ENCODE assay signal across 9 cellular contexts in the genomic region with DNA sequence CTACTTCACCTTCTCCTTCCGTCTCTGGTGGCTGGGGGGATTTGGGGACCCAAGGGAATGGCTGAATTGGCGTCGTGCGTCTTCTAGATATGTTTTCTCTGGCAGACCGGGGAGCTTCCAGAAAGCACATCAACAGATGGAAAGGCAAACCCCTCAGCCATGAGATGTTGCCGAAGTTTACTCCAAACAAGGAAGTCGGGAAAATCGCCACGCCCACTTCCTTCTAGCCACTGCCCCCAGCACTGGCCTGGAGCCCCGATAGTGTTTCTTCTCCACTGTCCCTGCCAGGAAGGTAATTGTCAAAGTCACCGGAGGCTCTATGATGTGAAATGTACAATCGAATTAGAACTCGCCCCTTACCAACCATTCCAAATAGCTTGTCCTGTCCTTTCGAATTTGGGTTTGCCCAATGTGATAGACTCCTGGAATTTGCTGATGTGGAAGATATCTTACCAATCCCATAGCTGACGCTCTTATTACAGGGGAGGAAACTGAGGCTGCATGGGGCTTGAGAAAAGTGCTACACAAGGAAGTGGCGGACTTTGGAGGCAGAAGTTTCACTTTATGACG.
DNase-seq lines count a peak whose midpoint lies in the region; FAIRE-seq and TF ChIP-seq lines count a peak whose summit lies in the region.
"Had no signal": no experiment of that assay in that cellular context is flagged by ENCODE, and none has a peak within 500 bp of the region (broad histone marks: within the 10 kb centered on the region; RNA-seq: fewer than 3 reads in every experiment).

No MANE protein-coding gene starts in this region.

- H3K9me3 ChIP-seq in HUES64 (ENCODE audit: insufficient read depth, low read depth, low read length), result no peaks in the 10 kb centered on the region
- H3K9me3 ChIP-seq in keratinocyte (ENCODE audit: control insufficient read depth, low read depth, low read length), result no peaks in the 10 kb centered on the region
- no peaks in the 10 kb centered on the region for H3K9me3 ChIP-seq in stomach

- no peaks in the 10 kb centered on the region for H3K79me2 ChIP-seq in keratinocyte (ENCODE audit: control insufficient read depth, insufficient read depth, low read length)

- intact Hi-C loops in stomach (cut with DNase I; ENCODE audit: low total_unique reads), result no loop called here

- WGBS in HUES64, result 31% methylated on average over 15 of the region's 17 CpGs
- WGBS in stomach, 5 donors, result 26 to 31% (median 28%) methylated on average over 15 to 17 of the region's 17 CpGs

- TF ChIP-seq CTCF in brain microvascular endothelial cell (IDR thresholded peaks at IDR 0.05; ENCODE audit: low read depth, low read length, missing control alignments), result no peak
- no peak for TF ChIP-seq CTCF in keratinocyte (optimal IDR thresholded peaks at IDR 0.05 in 1 of 3, IDR thresholded peaks at IDR 0.05 in 1 of 3, conservative IDR thresholded peaks at IDR 0.05 in 1 of 3; ENCODE audit: extremely low read depth in 1 of 3, insufficient read depth in 2 of 3, low read length in 3 of 3)
- TF ChIP-seq CTCF in stomach (IDR thresholded peaks at IDR 0.05), result no peak

- H3K36me3 ChIP-seq in HUES64 (ENCODE audit: insufficient read depth, low read length) (no peaks in the 10 kb centered on the region), brain microvascular endothelial cell (replicated peaks) (no peaks in the 10 kb centered on the region), keratinocyte (ENCODE audit: control insufficient read depth in 2 of 2, extremely low read depth in 1 of 2, insufficient read depth in 2 of 2, low read length in 2 of 2) (no peaks in the 10 kb centered on the region), stomach (no peaks in the 10 kb centered on the region)

- peak overlapping the region; percentile 86 for H3K4me2 ChIP-seq in keratinocyte (ENCODE audit: control insufficient read depth, extremely low read depth, insufficient read depth, low read depth, low read length)

- H3K4me1 ChIP-seq in HUES64 (ENCODE audit: insufficient read depth, low read length) (peaks cover 7% of the 10 kb centered on the region), keratinocyte (ENCODE audit: control insufficient read depth, extremely low read depth, insufficient read depth, low read length) (no peaks in the 10 kb centered on the region), stomach (peaks cover 0 to 16% (median 15%) of the 10 kb centered on the region in 4 donors)

- no peak for FAIRE-seq in keratinocyte (lab: Jason Lieb, UNC)

- no peaks in the 10 kb centered on the region for H3K9me1 ChIP-seq in keratinocyte (ENCODE audit: control insufficient read depth, extremely low read depth, insufficient read depth, low read length)

- H3K4me3 ChIP-seq in HUES64 (ENCODE audit: low read length) (peak overlapping the region; percentile 60), brain microvascular endothelial cell (ENCODE audit: low read depth, low read length) (peak overlapping the region; percentile 49), keratinocyte (ENCODE audit: control insufficient read depth in 2 of 3, extremely low read depth in 1 of 3, insufficient read depth in 2 of 3, low read depth in 1 of 3, low read length in 3 of 3) (peak overlapping the region; percentile 38 to 49 (median 44)), stomach (peak overlapping the region; percentile 39 to 51 (median 45))

- no peak for TF ChIP-seq EP300 in stomach (IDR thresholded peaks at IDR 0.05)

- DNase-seq in brain microvascular endothelial cell (no peak), keratinocyte (ENCODE audit: low read depth, low spot score) (no peak), stomach (no peak), AG20443 (ENCODE audit: low spot score) (no peak), dermis blood vessel endothelial cell (no peak), NCI-H1436 (lab: John Stamatoyannopoulos, UW) (no peak)
- no peak for DNase-seq in stimulated activated CD4-positive, alpha-beta T cell treated with anti-CD3 and anti-CD28 coated beads, Interleukin-15, amount 100 ng/mL, for 24 hours
- DNase-seq: NCI-H2227 treated with DMSO at 0.1 percent for 48 hours had no signal

- H3K27me3 ChIP-seq in HUES64 (ENCODE audit: insufficient read depth, low read length), result peaks cover 68% of the 10 kb centered on the region
- H3K27me3 ChIP-seq in brain microvascular endothelial cell (replicated peaks), result peaks cover 21% of the 10 kb centered on the region
- H3K27me3 ChIP-seq in keratinocyte (ENCODE audit: control insufficient read depth, extremely low read depth, insufficient read depth, low read length), result peaks cover 42% of the 10 kb centered on the region
- H3K27me3 ChIP-seq in stomach, result peaks cover 0 to 51% (median 19%) of the 10 kb centered on the region in 3 donors

- no peak for TF ChIP-seq POLR2A in stomach (IDR thresholded peaks at IDR 0.05)

- no peaks in the 10 kb centered on the region for H4K20me1 ChIP-seq in keratinocyte (ENCODE audit: control insufficient read depth, extremely low read depth, insufficient read depth, low read length)

- in situ Hi-C loops in brain microvascular endothelial cell (cut with HindIII; ENCODE audit: low pct_ligation_motif_present, low sequenced_read_pairs), result no loop called here

- H3K9ac ChIP-seq in HUES64 (ENCODE audit: low read depth, low read length), result no peak overlapping the region
- no peak overlapping the region for H3K9ac ChIP-seq in keratinocyte (ENCODE audit: control insufficient read depth, extremely low read depth, insufficient read depth, low read length)

- peak overlapping the region; percentile 83 for H2AFZ ChIP-seq in keratinocyte (ENCODE audit: control insufficient read depth, low read length)

- dilution Hi-C loops in keratinocyte (cut with MboI; ENCODE audit: extremely low pct_ligation_motif_present, low sequenced_read_pairs), result no loop called here

- no peak overlapping the region for H3K27ac ChIP-seq in HUES64 (ENCODE audit: low read depth, low read length)
- no peak overlapping the region for H3K27ac ChIP-seq in brain microvascular endothelial cell
- H3K27ac ChIP-seq in keratinocyte (ENCODE audit: control insufficient read depth, insufficient read depth, low read length), result no peak overlapping the region
- peak overlapping the region in 1 of 5 donors; percentile 58 for H3K27ac ChIP-seq in stomach
